8 cellular contexts compared by ENCODE assay signal in genomic region chr21:39346671-39347327, GRCh38. TPM values are rescaled to one million over a fixed set of nuclear protein-coding genes. Genes with fewer than 3 reads are reported as not detected.
A peak's percentile ranks its signal among the peaks of the same experiment; 100 is the strongest.
DNase-seq lines count a peak whose midpoint lies in the region; FAIRE-seq and TF ChIP-seq lines count a peak whose summit lies in the region.

No MANE protein-coding gene starts in this region.

- H3K9me3 ChIP-seq in SK-N-MC (ENCODE audit: low read depth, low read length) (no peaks in the 10 kb centered on the region), small intestine (ENCODE audit: control insufficient read depth, low read depth) (no peaks in the 10 kb centered on the region)

- no peaks in the 10 kb centered on the region for H3K4me1 ChIP-seq in small intestine (ENCODE audit: control insufficient read depth in 2 of 2, insufficient read depth in 1 of 2, low read depth in 1 of 2, low read length in 1 of 2)

- peaks cover 66% of the 10 kb centered on the region for H3K36me3 Mint-ChIP-seq in activated T-cell treated with anti-CD3 and anti-CD28 coated beads, Interleukin-2, amount 50 U/mL, for 24 hours (ENCODE audit: low read depth)

- H3K9me3 Mint-ChIP-seq in activated T-cell treated with anti-CD3 and anti-CD28 coated beads, Interleukin-2, amount 50 U/mL, for 24 hours, result no peaks in the 10 kb centered on the region

- peak overlapping the region; percentile 89 for H3K4me3 Mint-ChIP-seq in activated T-cell treated with anti-CD3 and anti-CD28 coated beads, Interleukin-2, amount 50 U/mL, for 24 hours

- DNase-seq in activated T-cell treated with anti-CD3 and anti-CD28 coated beads, Interleukin-2, amount 50 U/mL, for 24 hours, result no peak
- DNase-seq in activated T-cell treated with anti-CD3 and anti-CD28 coated beads, Interleukin-2, amount 50 U/mL, for 1 hour, result no peak
- no peak for DNase-seq in SK-N-MC (ENCODE audit: low read depth, low spot score)
- no peak for DNase-seq in fibroblast of pulmonary artery (ENCODE audit: low read depth)
- DNase-seq in small intestine, result peak; percentile 36
- DNase-seq in NCI-H446 treated with DMSO at 0.1 percent for 48 hours (lab: John Stamatoyannopoulos, UW), result no peak
- DNase-seq in SKM-1 (lab: John Stamatoyannopoulos, UW; ENCODE audit: unreplicated experiment), result no peak
- DNase-seq in DMS153 (lab: John Stamatoyannopoulos, UW), result no peak

- H3K27me3 ChIP-seq in small intestine (ENCODE audit: control insufficient read depth in 2 of 2, insufficient read depth in 2 of 2, low read length in 2 of 2), result no peaks in the 10 kb centered on the region

- 13 to 38% (median 27%) methylated on average over 7 of the region's 7 CpGs for WGBS in small intestine, 3 donors

- H3K27me3 Mint-ChIP-seq in activated T-cell treated with anti-CD3 and anti-CD28 coated beads, Interleukin-2, amount 50 U/mL, for 24 hours, result no peaks in the 10 kb centered on the region

- peak overlapping the region; percentile 99 for H3K4me3 ChIP-seq in SK-N-MC
- peak overlapping the region; percentile 77 for H3K4me3 ChIP-seq in fibroblast of pulmonary artery (replicated peaks; ENCODE audit: low read depth, low read length)
- H3K4me3 ChIP-seq in small intestine (ENCODE audit: low read depth in 1 of 2, low read length in 2 of 2), result no peak overlapping the region

- peaks cover 48% of the 10 kb centered on the region for H3K4me1 Mint-ChIP-seq in activated T-cell treated with anti-CD3 and anti-CD28 coated beads, Interleukin-2, amount 50 U/mL, for 24 hours (ENCODE audit: low read depth)

- FAIRE-seq in small intestine (lab: Jason Lieb, UNC), result no peak

- peaks cover 62% of the 10 kb centered on the region for H3K36me3 ChIP-seq in SK-N-MC (ENCODE audit: insufficient read depth, low read length)
- H3K36me3 ChIP-seq in small intestine (ENCODE audit: control insufficient read depth in 2 of 2, insufficient read depth in 2 of 2, low read length in 2 of 2), result peaks cover 0 to 7% of the 10 kb centered on the region in 2 donors

- H3K27ac ChIP-seq in SK-N-MC (0 out of 2 replicates have a peak overlapping the region, but pooled peaks have one; percentile 21), small intestine (ENCODE audit: low read depth in 1 of 2, low read length in 1 of 2) (no peak overlapping the region)

- H3K9ac ChIP-seq in SK-N-MC (ENCODE audit: insufficient read length), result peak overlapping the region; percentile 96

- peak overlapping the region; percentile 87 for H3K27ac Mint-ChIP-seq in activated T-cell treated with anti-CD3 and anti-CD28 coated beads, Interleukin-2, amount 50 U/mL, for 24 hours

- TF ChIP-seq CTCF in fibroblast of pulmonary artery (IDR thresholded peaks at IDR 0.05; ENCODE audit: low read length, missing control alignments), result no peak

RNA-seq across cellular contexts. Expression of gene HMGN1, which starts 2.1 kb away (rescaled TPM):
- polyA plus RNA-seq in small intestine, result 100 to 1,000 TPM; 126 to 225 (median 145) TPM

RNA-seq across cellular contexts. Expression of gene BRWD1, which starts 33.4 kb away (rescaled TPM):
- polyA plus RNA-seq in small intestine, result 10 to 100 TPM in 1 of 3 donors, 1 to 10 TPM in 2; 8.6 to 10.5 (median 9.3) TPM

Comparison
In these comparisons a context has a peak if more than half of its experiments do, and no peak if none do; other contexts are left out.
1. H3K4me3 ChIP-seq: peak in SK-N-MC (single experiment) and fibroblast of pulmonary artery (single experiment); none in small intestine (0 of 2).